In the genomic region with DNA sequence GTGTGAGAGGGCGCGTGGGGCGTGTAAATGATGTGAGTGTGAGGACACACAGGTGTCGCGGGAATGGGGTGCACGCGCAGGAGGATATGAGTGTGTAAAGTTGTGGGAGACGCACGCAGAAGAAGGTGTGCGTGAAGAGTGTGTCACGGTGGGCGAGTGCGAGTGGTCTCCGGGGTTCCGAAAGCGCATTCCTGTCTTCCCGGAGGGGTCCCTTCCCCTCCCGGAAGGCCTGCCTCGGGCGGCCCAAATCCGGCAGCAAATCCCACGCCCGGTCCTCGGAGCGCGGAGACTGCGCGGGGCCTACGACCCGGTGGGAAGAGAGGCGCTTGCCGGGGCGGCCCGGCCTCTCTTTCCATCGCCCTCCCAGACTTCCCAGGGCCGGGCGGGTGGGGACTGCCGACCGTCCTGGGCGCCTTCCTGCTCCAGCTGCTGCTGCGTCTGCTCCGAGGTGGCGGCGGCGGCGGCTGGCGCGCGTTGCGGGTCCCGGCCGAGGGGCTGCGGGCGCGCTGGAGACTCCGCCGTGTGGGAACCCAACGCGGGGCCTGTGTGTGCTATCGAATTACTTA, we compare ENCODE assay signal across 10 cellular contexts. TPM values are rescaled to one million over a fixed set of nuclear protein-coding genes. Genes with fewer than 3 reads are reported as not detected.
DNase-seq lines count a peak whose midpoint lies in the region; ATAC-seq and TF ChIP-seq lines count a peak whose summit lies in the region.
"Had no signal": no experiment of that assay in that cellular context is flagged by ENCODE, and none has a peak within 500 bp of the region (broad histone marks: within the 10 kb centered on the region; RNA-seq: fewer than 3 reads in every experiment).

No MANE protein-coding gene starts in this region.

- H3K36me3 Mint-ChIP-seq in WTC11: peaks cover 39% of the 10 kb centered on the region

- H3K9me3 Mint-ChIP-seq in WTC11: no peaks in the 10 kb centered on the region

- no peak overlapping the region for H3K4me2 ChIP-seq in SK-N-SH
- H3K4me2 ChIP-seq in smooth muscle cell: peak overlapping the region; percentile 87

- H3K27me3 Mint-ChIP-seq in WTC11 (ENCODE audit: low read depth): no peaks in the 10 kb centered on the region; the same call in 1 of the 2 replicates

- no peaks in the 10 kb centered on the region for H3K79me2 ChIP-seq in SK-N-SH (ENCODE audit: insufficient read depth)
- H3K79me2 ChIP-seq in smooth muscle cell (ENCODE audit: low read depth): no peaks in the 10 kb centered on the region

- H3F3A ChIP-seq in SK-N-SH (replicated peaks; ENCODE audit: insufficient read depth): no peaks in the 10 kb centered on the region
- no peaks in the 10 kb centered on the region for H3F3A ChIP-seq in smooth muscle cell (ENCODE audit: low read depth)

- peak overlapping the region; percentile 97 for H3K4me3 Mint-ChIP-seq in WTC11

- no peaks in the 10 kb centered on the region for H3K9me2 ChIP-seq in SK-N-SH

- TF ChIP-seq EP300 in SK-N-SH (IDR thresholded peaks at IDR 0.05; ENCODE audit: borderline replicate concordance in 1 of 2, low read depth in 1 of 2, low read length in 1 of 2): no peak

- CTCF ChIA-PET in SK-N-SH (lab: Yijun Ruan, JAX) (interaction anchor here (0.9 kb wide), 1 partner anchor 12 kb away, joined by 7 read pairs; a partner anchor contains a TSS), WTC11 (lab: Charles Lee) (interaction anchor here (0.7 to 2.0 kb wide), 9 partner anchors 10 to 311 kb away, joined by 3 to 11 read pairs (median 4); a partner anchor contains a TSS), RWPE1 (lab: Yijun Ruan, JAX) (no interaction called here)

- POLR2A ChIA-PET in SK-N-SH (lab: Yijun Ruan, JAX): no interaction called here
- POLR2A ChIA-PET in WTC11 (lab: Charles Lee): interaction anchor here (0.7 to 3.2 kb wide), 5 partner anchors 9 to 311 kb away, joined by 4 to 67 read pairs (median 7); a partner anchor contains a TSS
- POLR2A ChIA-PET in RWPE1 (lab: Yijun Ruan, JAX; ENCODE audit: low non-redundant PET): no interaction called here

- peaks cover 87% of the 10 kb centered on the region for H3K27me3 ChIP-seq in SK-N-SH (ENCODE audit: insufficient read depth)
- H3K27me3 ChIP-seq in smooth muscle cell (ENCODE audit: low read depth): peaks cover 96% of the 10 kb centered on the region

- TF ChIP-seq CTCF in SK-N-SH (IDR thresholded peaks at IDR 0.05) (no peak), WTC11 (IDR thresholded peaks at IDR 0.05) (no peak), smooth muscle cell (IDR thresholded peaks at IDR 0.05; ENCODE audit: borderline replicate concordance, insufficient read depth, poor library complexity, severe bottlenecking) (no peak), RWPE1 (conservative IDR thresholded peaks at IDR 0.05; ENCODE audit: low read depth) (no peak)

- H3K36me3 ChIP-seq in SK-N-SH (replicated peaks in 1 of 2; ENCODE audit: control insufficient read depth in 1 of 2, insufficient read depth in 2 of 2, low read length in 1 of 2): no peaks in the 10 kb centered on the region
- H3K36me3 ChIP-seq in smooth muscle cell (ENCODE audit: low read depth): no peaks in the 10 kb centered on the region

- H4K20me1 ChIP-seq in SK-N-SH (ENCODE audit: insufficient read depth) (peaks cover 17% of the 10 kb centered on the region), smooth muscle cell (ENCODE audit: low read depth) (peaks cover 5% of the 10 kb centered on the region)

- peak overlapping the region; percentile 98 for H3K27ac Mint-ChIP-seq in WTC11

- H3K4me3 ChIP-seq in SK-N-SH (ENCODE audit: low read depth in 2 of 2, low read length in 1 of 2) (no peak overlapping the region), smooth muscle cell (peak overlapping the region; percentile 29)

- H3K9me3 ChIP-seq in SK-N-SH: no peaks in the 10 kb centered on the region
- H3K9me3 ChIP-seq in smooth muscle cell (replicated peaks; ENCODE audit: low read depth): no peaks in the 10 kb centered on the region

- ATAC-seq in SK-N-SH treated with all-trans-retinoic acid at 6 μM for 48 hours (no peak), WTC11 (no peak)

- H3K4me1 ChIP-seq in SK-N-SH (ENCODE audit: control insufficient read depth in 1 of 2, insufficient read depth in 2 of 2, low read depth in 1 of 2, low read length in 1 of 2) (peaks cover 0 to 2% of the 10 kb centered on the region in 2 experiments; a peak in 1 of 4 replicates), smooth muscle cell (ENCODE audit: low read depth) (peaks cover 41% of the 10 kb centered on the region)

- WGBS in SK-N-SH (ENCODE audit: low lambda C conversion rate): 14% methylated on average over 27 of the region's 60 CpGs
- WGBS in smooth muscle cell (ENCODE audit: low lambda C conversion rate): 2% methylated on average over 55 of the region's 60 CpGs

- H2AFZ ChIP-seq in SK-N-SH (ENCODE audit: low read depth) (no peak overlapping the region), smooth muscle cell (ENCODE audit: low read depth) (no peak overlapping the region)

- TF ChIP-seq RAD21 in SK-N-SH (IDR thresholded peaks at IDR 0.05; ENCODE audit: low read length): no peak

- H3K9ac ChIP-seq in SK-N-SH: no peak overlapping the region
- H3K9ac ChIP-seq in smooth muscle cell (ENCODE audit: low read depth): no peak overlapping the region

- DNase-seq in SK-N-SH (peak; percentile 56), WTC11 (ENCODE audit: low spot score) (no peak), epidermal melanocyte (ENCODE audit: insufficient read length, low spot score) (peak; percentile 6), smooth muscle cell (lab: John Stamatoyannopoulos, UW; ENCODE audit: unreplicated experiment) (no peak), MV-4-11 (lab: John Stamatoyannopoulos, UW) (no peak), HT-29 (ENCODE audit: low spot score) (no peak), RWPE1 (ENCODE audit: low spot score) (no peak)
- DNase-seq: NCI-H2029 treated with DMSO at 0.1 percent for 48 hours had no signal

- H3K4me1 Mint-ChIP-seq in WTC11: peaks cover 52% of the 10 kb centered on the region

- H3K27ac ChIP-seq in SK-N-SH (ENCODE audit: low read depth in 2 of 2, low read length in 1 of 2) (no peak overlapping the region), smooth muscle cell (ENCODE audit: low read depth) (no peak overlapping the region), RWPE1 (no peak overlapping the region)
- H3K27ac ChIP-seq: epithelial cell of prostate had no signal

TF ChIP-seq in SK-N-SH treated with all-trans-retinoic acid at 6 μM for 48 hours, 23 proteins besides CTCF, POLR2A, EP300 and RAD21 (continues in another document):
- TF ChIP-seq ZFP3 (CRISPR knock-in tag; IDR thresholded peaks at IDR 0.05) (no peak), ISL1 (CRISPR knock-in tag; IDR thresholded peaks at IDR 0.05) (no peak), ESRRG (CRISPR knock-in tag; IDR thresholded peaks at IDR 0.05) (no peak), ZNF8 (CRISPR knock-in tag; IDR thresholded peaks at IDR 0.05) (no peak), TCF4 (CRISPR knock-in tag; IDR thresholded peaks at IDR 0.05; ENCODE audit: borderline replicate concordance) (no peak), SNAI2 (CRISPR knock-in tag; IDR thresholded peaks at IDR 0.05) (no peak), ARNTL (CRISPR knock-in tag; IDR thresholded peaks at IDR 0.05; ENCODE audit: borderline replicate concordance, low read depth) (no peak), ZNF70 (CRISPR knock-in tag; IDR thresholded peaks at IDR 0.05) (no peak), PPARA (CRISPR knock-in tag; IDR thresholded peaks at IDR 0.05; ENCODE audit: borderline replicate concordance) (no peak)

TF ChIP-seq in WTC11, 78 proteins besides CTCF, POLR2A, EP300 and RAD21 (continues in another document):
- no peak for TF ChIP-seq ZNF138 (CRISPR knock-in tag; conservative IDR thresholded peaks at IDR 0.05)
- TF ChIP-seq ZNF416 (CRISPR knock-in tag; IDR thresholded peaks at IDR 0.05): no peak
- TF ChIP-seq IRF2 (CRISPR knock-in tag; IDR thresholded peaks at IDR 0.05; ENCODE audit: borderline replicate concordance, low read depth): no peak
- TF ChIP-seq ZNF219 (CRISPR knock-in tag; IDR thresholded peaks at IDR 0.05; ENCODE audit: borderline replicate concordance): no peak
- no peak for TF ChIP-seq GABPB1 (CRISPR knock-in tag; IDR thresholded peaks at IDR 0.05)
- no peak for TF ChIP-seq MYBL2 (CRISPR knock-in tag; IDR thresholded peaks at IDR 0.05)

RNA-seq across cellular contexts. Expression of a gene that starts 2.1 kb away (rescaled TPM):
- polyA plus RNA-seq in SK-N-SH (2012; rRNA removed) (not detected in 2 replicates), smooth muscle cell (not detected in 2 replicates)
- not detected in 2 replicates for polyA plus RNA-seq in SK-N-SH (2012; cell fraction: cytosol; rRNA removed)
- polyA plus RNA-seq in SK-N-SH (2012; cell fraction: nucleus; rRNA removed): not detected in 2 replicates
- total RNA-seq in WTC11 (2021) (46.4 to 51.6 TPM (median 51.1 TPM) in 3 replicates), smooth muscle cell (not detected in 2 replicates)
- total RNA-seq in HT-29 (2014; rRNA removed; shearing (Covaris generic)): not detected in 2 replicates

RNA-seq across cellular contexts. Expression of a gene that starts 12.1 kb away (rescaled TPM):
- polyA plus RNA-seq in SK-N-SH (2012; rRNA removed) (not detected in 2 replicates), smooth muscle cell (not detected in 2 replicates)
- not detected in 2 replicates for polyA plus RNA-seq in SK-N-SH (2012; cell fraction: cytosol; rRNA removed)
- not detected in 2 replicates for polyA plus RNA-seq in SK-N-SH (2012; cell fraction: nucleus; rRNA removed)
- total RNA-seq in WTC11 (2021) (344 to 379 TPM (median 376 TPM) in 3 replicates), smooth muscle cell (not detected in 2 replicates)
- total RNA-seq in HT-29 (2014; rRNA removed; shearing (Covaris generic)): 0.16 and 0.23 TPM in 2 replicates

Comparison
In these comparisons a context has a peak if more than half of its experiments do, and no peak if none do; other contexts are left out.
1. DNase-seq: peak in SK-N-SH (single experiment) and epidermal melanocyte (single experiment); none in WTC11 (single experiment), smooth muscle cell (single experiment), MV-4-11 (single experiment), HT-29 (single experiment) and RWPE1 (single experiment).
2. RNA of a gene that starts 2.1 kb away (total RNA-seq): 46.4 to 51.6 TPM in WTC11; not detected in smooth muscle cell and not detected in HT-29; every median in the first group is over 10 times any median in the second.
3. RNA of a gene that starts 12.1 kb away (total RNA-seq): 344 to 379 TPM in WTC11; 0.16 to 0.23 TPM in HT-29 and not detected in smooth muscle cell; every median in the first group is over 100 times any median in the second.